ENCODE assay signal across 14 cellular contexts in the genomic region with DNA sequence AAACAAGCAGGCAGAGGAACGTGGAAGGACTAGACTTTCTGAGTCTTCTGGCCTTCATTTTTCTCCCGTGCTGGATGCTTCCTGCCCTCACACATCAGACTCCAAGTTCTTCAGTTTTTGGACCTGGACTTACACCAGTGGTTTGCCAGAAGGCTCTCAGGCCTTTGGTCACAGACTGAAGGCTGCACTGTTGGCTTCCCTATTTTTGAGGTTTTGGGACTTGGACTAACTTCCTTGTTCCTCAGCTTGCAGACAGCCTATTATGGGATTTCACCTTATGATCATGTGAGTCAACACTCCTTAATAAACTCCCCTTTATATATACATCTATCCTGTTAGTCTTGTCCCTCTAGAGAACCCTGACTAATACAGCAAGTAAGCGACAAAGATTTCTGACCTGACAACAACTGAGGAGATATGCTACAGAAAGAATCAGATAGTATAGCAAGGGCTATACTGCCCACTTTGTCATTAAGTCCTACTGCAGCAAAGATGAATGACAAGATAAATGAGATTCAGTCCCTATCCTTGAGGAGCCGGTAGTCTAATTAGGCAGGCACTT. TPM values are rescaled to one million over a fixed set of nuclear protein-coding genes. Genes with fewer than 3 reads are reported as not detected.
DNase-seq lines count a peak whose midpoint lies in the region; ATAC-seq, FAIRE-seq and TF ChIP-seq lines count a peak whose summit lies in the region.
"Had no signal": no experiment of that assay in that cellular context is flagged by ENCODE, and none has a peak within 500 bp of the region (broad histone marks: within the 10 kb centered on the region; RNA-seq: fewer than 3 reads in every experiment).

No MANE protein-coding gene starts in this region.

- TF ChIP-seq POLR2A in GM12891 (IDR thresholded peaks at IDR 0.05; ENCODE audit: low read depth, low read length) (no peak), prostate gland (IDR thresholded peaks at IDR 0.05) (no peak)

- DNase-seq in CD1c-positive myeloid dendritic cell (ENCODE audit: extremely low spot score) (peak; percentile 86), GM12891 (ENCODE audit: insufficient read length, low spot score) (no peak), prostate gland (ENCODE audit: low spot score) (no peak), nephron progenitor cell (no peak), hippocampal formation (lab: John Stamatoyannopoulos, UW) (no peak), NCI-H345 (lab: John Stamatoyannopoulos, UW) (no peak), LoVo (ENCODE audit: low spot score) (no peak)
- DNase-seq in central memory CD8-positive, alpha-beta T cell (ENCODE audit: low spot score in 2 of 2), result no peak
- DNase-seq: activated CD4-positive, CD25-positive, alpha-beta regulatory T cell; brain microvascular endothelial cell; DMS153; NCI-H146 had no signal

- TF ChIP-seq CTCF in prostate gland (IDR thresholded peaks at IDR 0.05) (no peak), nephron progenitor cell (IDR thresholded peaks at IDR 0.05) (no peak)

- peaks cover 91% of the 10 kb centered on the region for H3K4me1 Mint-ChIP-seq in central memory CD8-positive, alpha-beta T cell
- peaks cover 18% of the 10 kb centered on the region for H3K4me1 Mint-ChIP-seq in nephron progenitor cell

- H3K4me3 Mint-ChIP-seq in central memory CD8-positive, alpha-beta T cell, result peak overlapping the region; percentile 43
- no peak overlapping the region for H3K4me3 Mint-ChIP-seq in nephron progenitor cell
- H3K4me3 Mint-ChIP-seq: GM23338 had no signal

- peaks cover 24% of the 10 kb centered on the region for H3K36me3 Mint-ChIP-seq in central memory CD8-positive, alpha-beta T cell (ENCODE audit: insufficient read depth)
- peaks cover 16% of the 10 kb centered on the region for H3K36me3 Mint-ChIP-seq in nephron progenitor cell (ENCODE audit: low read depth)

- no peaks in the 10 kb centered on the region for H3K27me3 Mint-ChIP-seq in central memory CD8-positive, alpha-beta T cell
- peaks cover 12% of the 10 kb centered on the region for H3K27me3 Mint-ChIP-seq in nephron progenitor cell (ENCODE audit: low read depth, poor library complexity)

- no peaks in the 10 kb centered on the region for H3K9me3 Mint-ChIP-seq in central memory CD8-positive, alpha-beta T cell
- H3K9me3 Mint-ChIP-seq in nephron progenitor cell, result no peaks in the 10 kb centered on the region
- H3K9me3 Mint-ChIP-seq: GM23338 had no signal

- no peaks in the 10 kb centered on the region for H3K9me3 ChIP-seq in prostate gland

- H3K27ac Mint-ChIP-seq in central memory CD8-positive, alpha-beta T cell (ENCODE audit: low read depth), result peak overlapping the region; percentile 5
- H3K27ac Mint-ChIP-seq in nephron progenitor cell, result no peak overlapping the region
- H3K27ac Mint-ChIP-seq: GM23338 had no signal

- H3K27me3 ChIP-seq in prostate gland (replicated peaks; ENCODE audit: insufficient read depth), result no peaks in the 10 kb centered on the region
- H3K27me3 ChIP-seq: brain microvascular endothelial cell had no signal

- H3K36me3 ChIP-seq in prostate gland, result no peaks in the 10 kb centered on the region

- no peak for ATAC-seq in central memory CD8-positive, alpha-beta T cell (replicated peaks; ENCODE audit: extremely low read depth, poor library complexity, severe bottlenecking)
- ATAC-seq: GM23338 had no signal

- peak overlapping the region; percentile 45 to 93 for H3K27ac ChIP-seq in prostate gland
- H3K27ac ChIP-seq: brain microvascular endothelial cell had no signal

- intact Hi-C loops in prostate gland (cut with DNase I), result no loop called here

- 52% methylated on average over 4 of the region's 4 CpGs for WGBS in prostate gland

- peaks cover 17% of the 10 kb centered on the region for H3K4me1 ChIP-seq in prostate gland (replicated peaks)

- peak; percentile 64 for FAIRE-seq in GM12891 (lab: Jason Lieb, UNC)
- FAIRE-seq: HTR-8/SVneo had no signal

- H3K4me3 ChIP-seq in prostate gland, result no peak overlapping the region
- H3K4me3 ChIP-seq: GM23338 had no signal

TF ChIP-seq in GM12891, 5 proteins besides CTCF, POLR2A, EP300 and RAD21:
- TF ChIP-seq TAF1 (IDR thresholded peaks at IDR 0.05; ENCODE audit: low read depth, low read length), result no peak
- TF ChIP-seq PAX5 (IDR thresholded peaks at IDR 0.05; ENCODE audit: insufficient read depth, low read length, severe bottlenecking), result no peak
- TF ChIP-seq SPI1 (IDR thresholded peaks at IDR 0.05; ENCODE audit: low read depth, low read length), result no peak
- TF ChIP-seq POU2F2 (IDR thresholded peaks at IDR 0.05; ENCODE audit: low read depth, low read length), result no peak
- no peak for TF ChIP-seq POLR2AphosphoS5 (IDR thresholded peaks at IDR 0.05; ENCODE audit: low read depth, low read length)

RNA-seq across cellular contexts. Expression of a gene that starts 7.2 kb away (rescaled TPM):
- 12.0 TPM for polyA plus RNA-seq in GM12891 (2012; ENCODE audit: low read depth, missing spikeins)
- 10 to 100 TPM; 38.5 to 75.5 TPM for total RNA-seq in prostate gland
